Comparison of ENCODE assay signal across 3 cellular contexts in the genomic region with DNA sequence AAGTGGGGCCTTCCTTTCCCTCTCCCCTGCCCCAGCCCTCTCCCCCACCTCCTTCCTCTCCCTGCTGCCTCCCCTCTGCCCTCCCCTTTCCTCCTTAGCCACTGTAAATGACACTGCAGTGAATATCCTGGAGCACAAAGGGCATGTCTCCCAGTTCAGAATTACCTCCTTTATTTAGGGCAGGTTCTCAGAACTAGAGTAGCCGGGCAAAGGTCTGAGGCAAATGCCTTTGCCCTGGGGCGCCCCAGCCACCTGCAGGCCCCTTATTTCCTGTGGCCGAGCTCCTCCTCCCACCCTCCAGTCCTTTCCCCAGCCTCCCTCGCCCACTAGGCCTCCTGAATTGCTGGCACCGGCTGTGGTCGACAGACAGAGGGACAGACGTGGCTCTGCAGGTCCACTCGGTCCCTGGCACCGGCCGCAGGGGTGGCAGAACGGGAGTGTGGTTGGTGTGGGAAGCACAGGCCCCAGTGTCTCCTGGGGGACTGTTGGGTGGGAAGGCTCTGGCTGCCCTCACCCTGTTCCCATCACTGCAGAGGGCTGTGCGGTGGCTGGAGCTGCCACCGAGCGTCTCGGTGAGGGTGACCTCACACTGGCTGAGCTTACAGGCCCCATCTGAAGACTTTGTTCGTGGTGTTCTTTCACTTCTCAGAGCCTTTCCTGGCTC. TPM values are rescaled to one million over a fixed set of nuclear protein-coding genes. Genes with fewer than 3 reads are reported as not detected.
"Had no signal": no experiment of that assay in that cellular context is flagged by ENCODE, and none has a peak within 500 bp of the region (broad histone marks: within the 10 kb centered on the region; RNA-seq: fewer than 3 reads in every experiment).

No MANE protein-coding gene starts in this region.

RNA-seq across cellular contexts. Expression of a gene that starts 19.5 kb away (rescaled TPM):
- total RNA-seq: ascending aorta, occipital lobe had no signal
- polyA plus RNA-seq: naive thymus-derived CD4-positive, alpha-beta T cell had no signal
